1 cellular context compared by ENCODE assay signal in genomic region chr2:158191076-158191566, GRCh38.
TF ChIP-seq lines count a peak whose summit lies in the region.

No MANE protein-coding gene starts in this region.

TF ChIP-seq in HepG2, 621 proteins besides CTCF, POLR2A, EP300 and RAD21 (continued from another document and continues in another):
- TF ChIP-seq, protein P1, sequence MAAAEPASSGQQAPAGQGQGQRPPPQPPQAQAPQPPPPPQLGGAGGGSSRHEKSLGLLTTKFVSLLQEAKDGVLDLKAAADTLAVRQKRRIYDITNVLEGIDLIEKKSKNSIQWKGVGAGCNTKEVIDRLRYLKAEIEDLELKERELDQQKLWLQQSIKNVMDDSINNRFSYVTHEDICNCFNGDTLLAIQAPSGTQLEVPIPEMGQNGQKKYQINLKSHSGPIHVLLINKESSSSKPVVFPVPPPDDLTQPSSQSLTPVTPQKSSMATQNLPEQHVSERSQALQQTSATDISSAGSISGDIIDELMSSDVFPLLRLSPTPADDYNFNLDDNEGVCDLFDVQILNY (CRISPR knock-in tag; conservative IDR thresholded peaks at IDR 0.05): no peak
- TF ChIP-seq HDAC1 (CRISPR knock-in tag; IDR thresholded peaks at IDR 0.05) (peak; percentile 81), ISL2 (CRISPR knock-in tag; IDR thresholded peaks at IDR 0.05) (peak; percentile 99), HNF1B (CRISPR knock-in tag; IDR thresholded peaks at IDR 0.05) (no peak), ZNF549 (CRISPR knock-in tag; IDR thresholded peaks at IDR 0.05) (no peak), SRY (CRISPR knock-in tag; IDR thresholded peaks at IDR 0.05) (no peak; the same call in 1 of the 2 replicates), NFATC3 (CRISPR knock-in tag; IDR thresholded peaks at IDR 0.05) (no peak), SKIL (CRISPR knock-in tag; IDR thresholded peaks at IDR 0.05; ENCODE audit: borderline replicate concordance) (peak; percentile 54; the same call in 1 of the 2 replicates), ZBTB20 (CRISPR knock-in tag; IDR thresholded peaks at IDR 0.05; ENCODE audit: borderline replicate concordance, low read depth) (peak; percentile 79; the same call in 1 of the 2 replicates), IRF1 (CRISPR knock-in tag; IDR thresholded peaks at IDR 0.05; ENCODE audit: low read depth) (no peak), ZNF232 (CRISPR knock-in tag; IDR thresholded peaks at IDR 0.05; ENCODE audit: borderline replicate concordance) (no peak), ZSCAN9 (CRISPR knock-in tag; IDR thresholded peaks at IDR 0.05; ENCODE audit: borderline replicate concordance) (no peak; the same call in 1 of the 2 replicates), ZSCAN12 (CRISPR knock-in tag; IDR thresholded peaks at IDR 0.05) (no peak), STAT6 (CRISPR knock-in tag; IDR thresholded peaks at IDR 0.05; ENCODE audit: borderline replicate concordance) (no peak), ZBTB3 (CRISPR knock-in tag; IDR thresholded peaks at IDR 0.05; ENCODE audit: borderline replicate concordance, low read depth) (no peak), SMARCC2 (IDR thresholded peaks at IDR 0.05) (no peak), PHF20 (CRISPR knock-in tag; IDR thresholded peaks at IDR 0.05) (no peak), FIP1L1 (IDR thresholded peaks at IDR 0.05; ENCODE audit: borderline replicate concordance, insufficient read depth, low read depth, low read length) (no peak), AKAP8 (CRISPR knock-in tag; IDR thresholded peaks at IDR 0.05) (no peak), ZNF564 (CRISPR knock-in tag; IDR thresholded peaks at IDR 0.05) (no peak), ZNF20 (CRISPR knock-in tag; IDR thresholded peaks at IDR 0.05) (no peak), MXI1 (IDR thresholded peaks at IDR 0.05; ENCODE audit: borderline replicate concordance, low read depth, low read length) (no peak), KDM4B (CRISPR knock-in tag; IDR thresholded peaks at IDR 0.05) (peak; percentile 51; the same call in 1 of the 2 replicates), ZNF776 (CRISPR knock-in tag; IDR thresholded peaks at IDR 0.05) (no peak), FOSL2 (CRISPR knock-in tag; IDR thresholded peaks at IDR 0.05) (peak; percentile 82), REPIN1 (CRISPR knock-in tag; IDR thresholded peaks at IDR 0.05; ENCODE audit: borderline replicate concordance, low read depth) (no peak), HHEX (CRISPR knock-in tag; IDR thresholded peaks at IDR 0.05) (no peak), ZNF709 (CRISPR knock-in tag; IDR thresholded peaks at IDR 0.05) (no peak), ZNF451 (CRISPR knock-in tag; IDR thresholded peaks at IDR 0.05) (no peak), ATF2 (CRISPR knock-in tag; IDR thresholded peaks at IDR 0.05) (peak; percentile 44; the same call in 1 of the 2 replicates)
- TF ChIP-seq, protein P2, sequence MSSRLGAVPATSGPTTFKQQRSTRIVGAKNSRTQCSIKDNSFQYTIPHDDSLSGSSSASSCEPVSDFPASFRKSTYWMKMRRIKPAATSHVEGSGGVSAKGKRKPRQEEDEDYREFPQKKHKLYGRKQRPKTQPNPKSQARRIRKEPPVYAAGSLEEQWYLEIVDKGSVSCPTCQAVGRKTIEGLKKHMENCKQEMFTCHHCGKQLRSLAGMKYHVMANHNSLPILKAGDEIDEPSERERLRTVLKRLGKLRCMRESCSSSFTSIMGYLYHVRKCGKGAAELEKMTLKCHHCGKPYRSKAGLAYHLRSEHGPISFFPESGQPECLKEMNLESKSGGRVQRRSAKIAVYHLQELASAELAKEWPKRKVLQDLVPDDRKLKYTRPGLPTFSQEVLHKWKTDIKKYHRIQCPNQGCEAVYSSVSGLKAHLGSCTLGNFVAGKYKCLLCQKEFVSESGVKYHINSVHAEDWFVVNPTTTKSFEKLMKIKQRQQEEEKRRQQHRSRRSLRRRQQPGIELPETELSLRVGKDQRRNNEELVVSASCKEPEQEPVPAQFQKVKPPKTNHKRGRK (CRISPR knock-in tag; IDR thresholded peaks at IDR 0.05): no peak
- TF ChIP-seq, protein P3, sequence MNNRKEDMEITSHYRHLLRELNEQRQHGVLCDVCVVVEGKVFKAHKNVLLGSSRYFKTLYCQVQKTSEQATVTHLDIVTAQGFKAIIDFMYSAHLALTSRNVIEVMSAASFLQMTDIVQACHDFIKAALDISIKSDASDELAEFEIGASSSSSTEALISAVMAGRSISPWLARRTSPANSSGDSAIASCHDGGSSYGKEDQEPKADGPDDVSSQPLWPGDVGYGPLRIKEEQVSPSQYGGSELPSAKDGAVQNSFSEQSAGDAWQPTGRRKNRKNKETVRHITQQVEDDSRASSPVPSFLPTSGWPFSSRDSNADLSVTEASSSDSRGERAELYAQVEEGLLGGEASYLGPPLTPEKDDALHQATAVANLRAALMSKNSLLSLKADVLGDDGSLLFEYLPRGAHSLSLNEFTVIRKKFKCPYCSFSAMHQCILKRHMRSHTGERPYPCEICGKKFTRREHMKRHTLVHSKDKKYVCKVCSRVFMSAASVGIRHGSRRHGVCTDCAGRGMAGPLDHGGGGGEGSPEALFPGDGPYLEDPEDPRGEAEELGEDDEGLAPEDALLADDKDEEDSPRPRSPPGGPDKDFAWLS (CRISPR knock-in tag; IDR thresholded peaks at IDR 0.05; ENCODE audit: borderline replicate concordance): no peak
- TF ChIP-seq, protein P4, sequence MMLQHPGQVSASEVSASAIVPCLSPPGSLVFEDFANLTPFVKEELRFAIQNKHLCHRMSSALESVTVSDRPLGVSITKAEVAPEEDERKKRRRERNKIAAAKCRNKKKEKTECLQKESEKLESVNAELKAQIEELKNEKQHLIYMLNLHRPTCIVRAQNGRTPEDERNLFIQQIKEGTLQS (CRISPR knock-in tag; IDR thresholded peaks at IDR 0.05): peak; percentile 20; the same call in 1 of the 2 replicates
- TF ChIP-seq, protein P5, sequence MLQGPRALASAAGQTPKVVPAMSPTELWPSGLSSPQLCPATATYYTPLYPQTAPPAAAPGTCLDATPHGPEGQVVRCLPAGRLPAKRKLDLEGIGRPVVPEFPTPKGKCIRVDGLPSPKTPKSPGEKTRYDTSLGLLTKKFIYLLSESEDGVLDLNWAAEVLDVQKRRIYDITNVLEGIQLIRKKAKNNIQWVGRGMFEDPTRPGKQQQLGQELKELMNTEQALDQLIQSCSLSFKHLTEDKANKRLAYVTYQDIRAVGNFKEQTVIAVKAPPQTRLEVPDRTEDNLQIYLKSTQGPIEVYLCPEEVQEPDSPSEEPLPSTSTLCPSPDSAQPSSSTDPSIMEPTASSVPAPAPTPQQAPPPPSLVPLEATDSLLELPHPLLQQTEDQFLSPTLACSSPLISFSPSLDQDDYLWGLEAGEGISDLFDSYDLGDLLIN (CRISPR knock-in tag; IDR thresholded peaks at IDR 0.05; ENCODE audit: borderline replicate concordance): no peak
- TF ChIP-seq, protein P6, sequence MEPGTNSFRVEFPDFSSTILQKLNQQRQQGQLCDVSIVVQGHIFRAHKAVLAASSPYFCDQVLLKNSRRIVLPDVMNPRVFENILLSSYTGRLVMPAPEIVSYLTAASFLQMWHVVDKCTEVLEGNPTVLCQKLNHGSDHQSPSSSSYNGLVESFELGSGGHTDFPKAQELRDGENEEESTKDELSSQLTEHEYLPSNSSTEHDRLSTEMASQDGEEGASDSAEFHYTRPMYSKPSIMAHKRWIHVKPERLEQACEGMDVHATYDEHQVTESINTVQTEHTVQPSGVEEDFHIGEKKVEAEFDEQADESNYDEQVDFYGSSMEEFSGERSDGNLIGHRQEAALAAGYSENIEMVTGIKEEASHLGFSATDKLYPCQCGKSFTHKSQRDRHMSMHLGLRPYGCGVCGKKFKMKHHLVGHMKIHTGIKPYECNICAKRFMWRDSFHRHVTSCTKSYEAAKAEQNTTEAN (CRISPR knock-in tag; conservative IDR thresholded peaks at IDR 0.05): peak; percentile 52; the same call in 1 of the 2 replicates
- TF ChIP-seq, protein P7, sequence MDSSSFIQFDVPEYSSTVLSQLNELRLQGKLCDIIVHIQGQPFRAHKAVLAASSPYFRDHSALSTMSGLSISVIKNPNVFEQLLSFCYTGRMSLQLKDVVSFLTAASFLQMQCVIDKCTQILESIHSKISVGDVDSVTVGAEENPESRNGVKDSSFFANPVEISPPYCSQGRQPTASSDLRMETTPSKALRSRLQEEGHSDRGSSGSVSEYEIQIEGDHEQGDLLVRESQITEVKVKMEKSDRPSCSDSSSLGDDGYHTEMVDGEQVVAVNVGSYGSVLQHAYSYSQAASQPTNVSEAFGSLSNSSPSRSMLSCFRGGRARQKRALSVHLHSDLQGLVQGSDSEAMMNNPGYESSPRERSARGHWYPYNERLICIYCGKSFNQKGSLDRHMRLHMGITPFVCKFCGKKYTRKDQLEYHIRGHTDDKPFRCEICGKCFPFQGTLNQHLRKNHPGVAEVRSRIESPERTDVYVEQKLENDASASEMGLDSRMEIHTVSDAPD (CRISPR knock-in tag; IDR thresholded peaks at IDR 0.05): no peak
- TF ChIP-seq, protein P8, sequence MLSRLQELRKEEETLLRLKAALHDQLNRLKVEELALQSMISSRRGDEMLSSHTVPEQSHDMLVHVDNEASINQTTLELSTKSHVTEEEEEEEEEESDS (CRISPR knock-in tag; IDR thresholded peaks at IDR 0.05; ENCODE audit: borderline replicate concordance): no peak
